26 cellular contexts compared by ENCODE assay signal in genomic region chr2:201856561-201856960, GRCh38. TPM values are rescaled to one million over a fixed set of nuclear protein-coding genes. Genes with fewer than 3 reads are reported as not detected.
"Had no signal": no experiment of that assay in that cellular context is flagged by ENCODE, and none has a peak within 500 bp of the region (broad histone marks: within the 10 kb centered on the region; RNA-seq: fewer than 3 reads in every experiment).

No MANE protein-coding gene starts in this region.

- H3K4me2 ChIP-seq: hepatocyte, smooth muscle cell had no signal

- H3K9me3 ChIP-seq: colonic mucosa, gastrocnemius medialis, left lung, prostate gland, right atrium auricular region, testis, tibial artery had no signal

- H3K27ac ChIP-seq: colonic mucosa, gastrocnemius medialis, hepatocyte, left lung, prostate gland, right atrium auricular region, testis, tibial artery had no signal

- H3K4me1 ChIP-seq: colonic mucosa, prostate gland, right atrium auricular region, testis, tibial artery had no signal

- ATAC-seq: esophagus mucosa; gastrocnemius medialis; left cardiac atrium; left lung; natural killer cell; sciatic nerve; stimulated activated effector memory CD8-positive, alpha-beta T cell treated with anti-CD3 and anti-CD28 coated beads, Interleukin-12 subunit alpha, Interleukin-12 subunit beta, amount 100 ng/mL, for 72 hours; stimulated activated naive CD8-positive, alpha-beta T cell treated with anti-CD3 and anti-CD28 coated beads, Interleukin-15, Interleukin-2, amounts not matched to agents 100 U/mL and 50 U/mL, for 24 hours had no signal

- H3K27ac Mint-ChIP-seq: dendritic cell treated with granulocyte-macrophage colony-stimulating factor and Interleukin-4, amounts not matched to agents 40 ng/mL and 50 ng/mL, for 4 days; endodermal cell; natural killer cell; stimulated activated effector memory CD8-positive, alpha-beta T cell treated with anti-CD3 and anti-CD28 coated beads, Interleukin-12 subunit alpha, Interleukin-12 subunit beta, amount 100 ng/mL, for 72 hours; type B pancreatic cell had no signal

- H3K9me3 Mint-ChIP-seq: dendritic cell treated with granulocyte-macrophage colony-stimulating factor and Interleukin-4, amounts not matched to agents 40 ng/mL and 50 ng/mL, for 4 days; endodermal cell; natural killer cell; neural crest cell; stimulated activated effector memory CD8-positive, alpha-beta T cell treated with anti-CD3 and anti-CD28 coated beads, Interleukin-12 subunit alpha, Interleukin-12 subunit beta, amount 100 ng/mL, for 72 hours; type B pancreatic cell had no signal

- H3K36me3 ChIP-seq: colonic mucosa, gastrocnemius medialis, left lung, prostate gland, right atrium auricular region, tibial artery had no signal

- H3K4me3 ChIP-seq: colonic mucosa, gastrocnemius medialis, hepatocyte, left lung, prostate gland, right atrium auricular region, smooth muscle cell, testis, tibial artery had no signal

- H3K4me3 Mint-ChIP-seq: dendritic cell treated with granulocyte-macrophage colony-stimulating factor and Interleukin-4, amounts not matched to agents 40 ng/mL and 50 ng/mL, for 4 days; endodermal cell; natural killer cell; neural crest cell; stimulated activated effector memory CD8-positive, alpha-beta T cell treated with anti-CD3 and anti-CD28 coated beads, Interleukin-12 subunit alpha, Interleukin-12 subunit beta, amount 100 ng/mL, for 72 hours; type B pancreatic cell had no signal

- H3K36me3 Mint-ChIP-seq: natural killer cell; stimulated activated effector memory CD8-positive, alpha-beta T cell treated with anti-CD3 and anti-CD28 coated beads, Interleukin-12 subunit alpha, Interleukin-12 subunit beta, amount 100 ng/mL, for 72 hours; type B pancreatic cell had no signal

- H3K79me2 ChIP-seq: hepatocyte had no signal

- H3K27me3 ChIP-seq: colonic mucosa, gastrocnemius medialis, hepatocyte, right atrium auricular region, testis, tibial artery had no signal

- H2AFZ ChIP-seq: hepatocyte had no signal

- DNase-seq: colonic mucosa; effector CD8-positive, alpha-beta T cell; endodermal cell; foreskin fibroblast; gastrocnemius medialis; head of caudate nucleus; left cardiac atrium; left lung; natural killer cell; stimulated activated CD4-positive, alpha-beta T cell treated with anti-CD3 and anti-CD28 coated beads, Interleukin-2, amount 100 ng/mL, for 24 hours; stimulated activated CD4-positive, alpha-beta T cell treated with anti-CD3 and anti-CD28 coated beads, Interleukin-4, amount 100 ng/mL, for 24 hours; stimulated activated naive CD8-positive, alpha-beta T cell treated with anti-CD3 and anti-CD28 coated beads, Interleukin-15, Interleukin-2, amounts not matched to agents 100 U/mL and 50 U/mL, for 24 hours; testis; tibial artery had no signal

- H3K27me3 Mint-ChIP-seq: type B pancreatic cell had no signal

RNA-seq across cellular contexts. Expression of gene CDK15, which starts 50.2 kb away (rescaled TPM):
- total RNA-seq: lung microvascular endothelial cell, mononuclear cell, neural crest cell, right atrium auricular region had no signal
